Comparison of ENCODE assay signal across 8 cellular contexts in the genomic region with DNA sequence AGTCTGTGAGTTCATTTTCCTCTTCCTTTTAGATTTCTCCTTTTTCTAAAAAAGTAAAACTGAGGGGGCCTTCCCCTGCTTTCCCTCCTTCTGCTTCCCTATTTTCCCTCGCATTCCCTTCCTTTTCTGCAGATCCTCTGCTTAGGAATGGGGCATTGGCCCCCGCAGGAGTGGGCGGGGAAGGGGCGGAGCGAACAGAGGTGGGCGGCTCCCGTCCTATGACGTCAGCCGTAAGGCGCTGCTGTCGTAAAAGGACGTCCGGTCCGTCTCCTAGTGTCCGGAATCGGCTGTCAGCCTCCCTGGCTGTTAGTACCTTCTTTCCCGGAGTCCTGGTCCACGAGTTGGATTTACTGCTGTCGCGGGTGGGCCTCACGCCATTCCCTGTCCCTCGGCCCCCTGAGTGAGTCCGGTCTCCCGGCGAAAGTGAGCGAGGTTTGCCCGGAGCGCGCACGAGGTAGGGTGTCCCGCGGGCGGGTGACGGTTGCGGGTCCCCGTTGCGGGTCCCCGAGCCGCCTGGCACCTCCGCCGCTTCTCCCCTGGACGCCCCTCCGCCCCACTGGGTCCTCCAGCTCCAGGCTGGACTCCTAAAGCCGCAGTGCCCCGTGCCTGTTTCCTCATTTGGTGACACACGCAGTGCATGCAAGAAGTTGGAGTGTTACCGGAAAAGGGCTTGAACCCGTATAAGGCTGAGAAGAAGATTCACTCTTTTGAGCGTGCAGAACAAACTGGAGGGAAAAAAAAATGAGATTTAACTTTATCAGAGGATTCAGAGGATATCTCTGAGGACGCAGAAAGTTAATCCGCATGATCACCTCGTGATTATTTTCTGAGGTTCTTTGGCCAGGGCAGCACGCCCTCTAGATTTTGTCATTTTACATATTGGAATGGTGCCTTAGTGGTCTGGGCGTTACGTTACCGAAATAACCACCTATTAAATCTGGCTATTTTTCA. TPM values are rescaled to one million over a fixed set of nuclear protein-coding genes. Genes with fewer than 3 reads are reported as not detected.
DNase-seq lines count a peak whose midpoint lies in the region; ATAC-seq and TF ChIP-seq lines count a peak whose summit lies in the region.

TSS of gene ZNF330 (plus strand) at position 241 of the 951 bp plus-strand sequence. CDS start 1,477 bp downstream, outside the sequence.

- intact Hi-C loops in natural killer cell (cut with micrococcal nuclease), result loop anchor here (5.0 to 10.0 kb wide), 3 partner anchors 696 to 1964 kb away; partner anchors contain the start of genes ELMOD2, SCOC and USP38

- ATAC-seq in GM21717 (IDR thresholded peaks at IDR 0.05; ENCODE audit: unreplicated experiment), result peak; percentile 88
- peak; percentile 89 to 95 (median 91) for ATAC-seq in natural killer cell

- POLR2A ChIA-PET in RWPE1 (lab: Yijun Ruan, JAX; ENCODE audit: low non-redundant PET), result no interaction called here

- no peaks in the 10 kb centered on the region for H3K9me3 Mint-ChIP-seq in natural killer cell

- peaks cover 27 to 40% of the 10 kb centered on the region in 2 donors for H3K4me1 Mint-ChIP-seq in natural killer cell

- peak within 1 kb of the TSS; percentile 98 for H3K4me3 Mint-ChIP-seq in natural killer cell

- peaks cover 6 to 18% of the 10 kb centered on the region in 2 donors for H3K27me3 Mint-ChIP-seq in natural killer cell (ENCODE audit: low read depth in 2 of 2)

- peak within 1 kb of the TSS; percentile 92 to 93 for H3K27ac Mint-ChIP-seq in natural killer cell

- in situ Hi-C loops in KBM-7 (cut with MboI; ENCODE audit: low pct_unique_long_range_greater_than_20kb, low sequenced_read_pairs), result no loop called here

- CTCF ChIA-PET in RWPE1 (lab: Yijun Ruan, JAX), result no interaction called here

- TF ChIP-seq CTCF in RWPE1 (conservative IDR thresholded peaks at IDR 0.05; ENCODE audit: low read depth), result 0 out of 2 replicates have a peak, but pooled peaks have one; percentile 10
- no peak for TF ChIP-seq CTCF in natural killer cell (IDR thresholded peaks at IDR 0.05)

- DNase-seq in EH (ENCODE audit: low read depth) (peak; percentile 90), KBM-7 (peak; percentile 91), RWPE1 (ENCODE audit: low spot score) (peak; percentile 93), fibroblast of peridontal ligament (ENCODE audit: extremely low read depth) (peak; percentile 93), natural killer cell (peak; percentile 94)
- peak; percentile 81 for DNase-seq in activated T-helper 9 cell treated with anti-CD3 and anti-CD28 coated beads, Interleukin-2, amount 50 U/mL, for 16 hours (ENCODE audit: low read depth)
- DNase-seq in stimulated activated naive CD4-positive, alpha-beta T cell treated with Interleukin-2 at 50 U/mL for 16 hours (lab: John Stamatoyannopoulos, UW), result peak; percentile 73

- peak within 1 kb of the TSS; percentile 80 for H3K27ac ChIP-seq in RWPE1

- H3K36me3 Mint-ChIP-seq in natural killer cell, result no peaks in the 10 kb centered on the region

RNA-seq across cellular contexts. Expression of gene ZNF330, which starts in this region (rescaled TPM):
- 10 to 100 TPM; 25.3 to 34.8 (median 34.7) TPM for total RNA-seq in natural killer cell

Comparison
In these comparisons a context has a peak if more than half of its experiments do, and no peak if none do; other contexts are left out.
1. Peak in every context shown above with its lines: DNase-seq, ATAC-seq and H3K27ac ChIP-seq.